1 cellular context compared by ENCODE assay signal in the genomic region with DNA sequence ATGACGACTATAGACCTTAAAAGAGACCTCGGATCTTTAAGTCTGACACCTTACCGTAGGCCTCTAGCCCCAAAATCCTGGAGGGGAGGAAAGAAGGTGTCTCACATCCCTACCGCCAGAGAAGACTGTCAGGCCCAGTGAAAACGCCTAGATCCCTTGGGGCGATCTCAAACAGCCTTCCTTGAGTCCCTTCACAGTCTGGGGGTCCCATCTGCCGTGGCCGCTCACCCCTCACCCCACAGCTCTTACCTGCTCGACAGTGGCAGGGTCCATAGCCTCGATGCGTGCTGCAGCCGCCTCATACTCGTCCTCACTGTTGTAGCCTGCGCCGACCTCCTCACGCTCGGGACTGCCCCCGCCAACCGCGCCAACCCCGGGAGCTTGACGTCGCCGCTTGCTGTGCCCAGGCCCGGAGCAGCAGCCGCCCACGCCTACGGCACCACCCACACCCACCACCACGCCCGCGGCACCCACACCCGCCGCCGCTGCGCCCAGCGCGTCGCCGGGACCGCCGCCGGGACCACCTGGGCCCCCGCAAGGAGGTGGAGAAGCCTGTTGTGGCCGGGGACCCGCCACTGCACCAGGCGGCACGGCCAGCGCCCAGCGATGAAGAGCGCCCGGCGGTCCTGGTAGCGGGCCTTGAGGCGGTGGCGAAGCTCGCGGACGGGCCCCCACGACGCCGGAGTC.
TF ChIP-seq lines count a peak whose summit lies in the region.

No MANE protein-coding gene starts in this region.

TF ChIP-seq in A549, 52 proteins besides CTCF, POLR2A, EP300 and RAD21 (continued from another document):
- TF ChIP-seq, protein P1, sequence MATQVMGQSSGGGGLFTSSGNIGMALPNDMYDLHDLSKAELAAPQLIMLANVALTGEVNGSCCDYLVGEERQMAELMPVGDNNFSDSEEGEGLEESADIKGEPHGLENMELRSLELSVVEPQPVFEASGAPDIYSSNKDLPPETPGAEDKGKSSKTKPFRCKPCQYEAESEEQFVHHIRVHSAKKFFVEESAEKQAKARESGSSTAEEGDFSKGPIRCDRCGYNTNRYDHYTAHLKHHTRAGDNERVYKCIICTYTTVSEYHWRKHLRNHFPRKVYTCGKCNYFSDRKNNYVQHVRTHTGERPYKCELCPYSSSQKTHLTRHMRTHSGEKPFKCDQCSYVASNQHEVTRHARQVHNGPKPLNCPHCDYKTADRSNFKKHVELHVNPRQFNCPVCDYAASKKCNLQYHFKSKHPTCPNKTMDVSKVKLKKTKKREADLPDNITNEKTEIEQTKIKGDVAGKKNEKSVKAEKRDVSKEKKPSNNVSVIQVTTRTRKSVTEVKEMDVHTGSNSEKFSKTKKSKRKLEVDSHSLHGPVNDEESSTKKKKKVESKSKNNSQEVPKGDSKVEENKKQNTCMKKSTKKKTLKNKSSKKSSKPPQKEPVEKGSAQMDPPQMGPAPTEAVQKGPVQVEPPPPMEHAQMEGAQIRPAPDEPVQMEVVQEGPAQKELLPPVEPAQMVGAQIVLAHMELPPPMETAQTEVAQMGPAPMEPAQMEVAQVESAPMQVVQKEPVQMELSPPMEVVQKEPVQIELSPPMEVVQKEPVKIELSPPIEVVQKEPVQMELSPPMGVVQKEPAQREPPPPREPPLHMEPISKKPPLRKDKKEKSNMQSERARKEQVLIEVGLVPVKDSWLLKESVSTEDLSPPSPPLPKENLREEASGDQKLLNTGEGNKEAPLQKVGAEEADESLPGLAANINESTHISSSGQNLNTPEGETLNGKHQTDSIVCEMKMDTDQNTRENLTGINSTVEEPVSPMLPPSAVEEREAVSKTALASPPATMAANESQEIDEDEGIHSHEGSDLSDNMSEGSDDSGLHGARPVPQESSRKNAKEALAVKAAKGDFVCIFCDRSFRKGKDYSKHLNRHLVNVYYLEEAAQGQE (IDR thresholded peaks at IDR 0.05): no peak
- TF ChIP-seq SMC3 (IDR thresholded peaks at IDR 0.05): no peak
- no peak for TF ChIP-seq FOSB (CRISPR knock-in tag; IDR thresholded peaks at IDR 0.05)
